11 cellular contexts compared by ENCODE assay signal in genomic region chr1:215081566-215082531, GRCh38. TPM values are rescaled to one million over a fixed set of nuclear protein-coding genes. Genes with fewer than 3 reads are reported as not detected.
DNase-seq lines count a peak whose midpoint lies in the region; ATAC-seq and TF ChIP-seq lines count a peak whose summit lies in the region.
"Had no signal": no experiment of that assay in that cellular context is flagged by ENCODE, and none has a peak within 500 bp of the region (broad histone marks: within the 10 kb centered on the region; RNA-seq: fewer than 3 reads in every experiment).

No MANE protein-coding gene starts in this region.

- H3K4me3 Mint-ChIP-seq in type B pancreatic cell, result peak overlapping the region; percentile 88

- H3K9me3 Mint-ChIP-seq in type B pancreatic cell, result peaks cover 2% of the 10 kb centered on the region

- DNase-seq in cardiac muscle cell (ENCODE audit: low read depth in 1 of 2, low spot score in 1 of 2) (peak in 1 of 2 donors; percentile 5), Right ventricle myocardium inferior (ENCODE audit: missing footprints) (no peak), type B pancreatic cell (ENCODE audit: extremely low spot score, unreplicated experiment) (no peak), NCI-H1105 treated with DMSO at 0.1 percent for 48 hours (lab: John Stamatoyannopoulos, UW) (no peak), superior temporal gyrus (ENCODE audit: extremely low spot score) (no peak), aorta (no peak)
- DNase-seq: activated effector memory CD4-positive, alpha-beta T cell treated with Interleukin-2 at 50 U/mL for 16 hours; hippocampal formation had no signal

- H3K4me3 ChIP-seq in cardiac muscle cell, result peak overlapping the region; percentile 44
- H3K4me3 ChIP-seq in ectodermal cell (ENCODE audit: insufficient read depth, low read depth, low read length), result peak overlapping the region; percentile 44
- H3K4me3 ChIP-seq in mesodermal cell (ENCODE audit: extremely low read depth, insufficient read depth, low read length, poor library complexity, severe bottlenecking), result peak overlapping the region; percentile 29
- no peak overlapping the region for H3K4me3 ChIP-seq in aorta (ENCODE audit: low read length in 2 of 2)
- H3K4me3 ChIP-seq: BLaER1 had no signal

- H3K27me3 ChIP-seq in cardiac muscle cell (peaks cover 99% of the 10 kb centered on the region), ectodermal cell (ENCODE audit: control insufficient read depth, insufficient read depth, low read length, poor library complexity, severe bottlenecking) (peaks cover 80% of the 10 kb centered on the region), aorta (ENCODE audit: control insufficient read depth in 1 of 2, insufficient read depth in 2 of 2, low read length in 1 of 2) (peaks cover 0 to 2% of the 10 kb centered on the region in 2 donors)
- H3K27me3 ChIP-seq: BLaER1 had no signal

- H3K27ac ChIP-seq in cardiac muscle cell, result no peak overlapping the region
- no peak overlapping the region for H3K27ac ChIP-seq in ectodermal cell (ENCODE audit: insufficient read depth, low read depth, low read length, poor library complexity, severe bottlenecking)
- no peak overlapping the region for H3K27ac ChIP-seq in mesodermal cell (ENCODE audit: low read depth, low read length, severe bottlenecking)
- no peak overlapping the region for H3K27ac ChIP-seq in aorta (ENCODE audit: low read depth in 1 of 2, low read length in 2 of 2)
- H3K27ac ChIP-seq: BLaER1 had no signal

- intact Hi-C loops in Right ventricle myocardium inferior (cut with DNase I) (no loop called here), aorta (cut with DNase I) (no loop called here)

- no peaks in the 10 kb centered on the region for H3K36me3 ChIP-seq in cardiac muscle cell
- H3K36me3 ChIP-seq in ectodermal cell (ENCODE audit: control insufficient read depth, insufficient read depth, low read length), result no peaks in the 10 kb centered on the region
- no peaks in the 10 kb centered on the region for H3K36me3 ChIP-seq in mesodermal cell (ENCODE audit: control insufficient read depth, insufficient read depth, low read length)
- H3K36me3 ChIP-seq in aorta (ENCODE audit: control insufficient read depth in 1 of 2, insufficient read depth in 2 of 2, low read length in 1 of 2), result no peaks in the 10 kb centered on the region
- H3K36me3 ChIP-seq: BLaER1 had no signal

- H3K36me3 Mint-ChIP-seq in type B pancreatic cell, result no peaks in the 10 kb centered on the region

- no peak for ATAC-seq in Right ventricle myocardium inferior
- ATAC-seq in aorta (ENCODE audit: low FRiP score), result no peak

- no peak overlapping the region for H3K27ac Mint-ChIP-seq in type B pancreatic cell

- WGBS in ectodermal cell, 2 experiments, result 2 to 3% methylated on average over 46 of the region's 46 CpGs
- 1% methylated on average over 27 to 34 of the region's 46 CpGs for WGBS in mesodermal cell (ENCODE audit: insufficient coverage in 2 of 2), 2 experiments
- 1 to 2% methylated on average over 46 of the region's 46 CpGs for WGBS in aorta, 2 donors

- H3K27me3 Mint-ChIP-seq in type B pancreatic cell, result peaks cover 76% of the 10 kb centered on the region

- H3K9me3 ChIP-seq in cardiac muscle cell (ENCODE audit: low read depth) (no peaks in the 10 kb centered on the region), ectodermal cell (ENCODE audit: control insufficient read depth, low read length) (no peaks in the 10 kb centered on the region), mesodermal cell (ENCODE audit: control insufficient read depth, low read length) (no peaks in the 10 kb centered on the region), aorta (ENCODE audit: control insufficient read depth, low read length) (no peaks in the 10 kb centered on the region)

- H3K4me1 Mint-ChIP-seq in type B pancreatic cell (ENCODE audit: unreplicated experiment), result peaks cover 13% of the 10 kb centered on the region

- no peak for TF ChIP-seq CTCF in cardiac muscle cell (IDR thresholded peaks at IDR 0.05; ENCODE audit: low read depth, low read length)
- TF ChIP-seq CTCF in type B pancreatic cell (conservative IDR thresholded peaks at IDR 0.05), result no peak

- no peaks in the 10 kb centered on the region for H3K4me1 ChIP-seq in cardiac muscle cell (ENCODE audit: low read depth)
- no peaks in the 10 kb centered on the region for H3K4me1 ChIP-seq in ectodermal cell (ENCODE audit: control insufficient read depth, insufficient read depth, low read length)
- H3K4me1 ChIP-seq in mesodermal cell (ENCODE audit: control insufficient read depth, insufficient read depth, low read length, poor library complexity, severe bottlenecking), result peaks cover 9% of the 10 kb centered on the region
- no peaks in the 10 kb centered on the region for H3K4me1 ChIP-seq in aorta (ENCODE audit: control insufficient read depth in 1 of 2, insufficient read depth in 2 of 2, low read length in 2 of 2)
- H3K4me1 ChIP-seq: BLaER1 had no signal

RNA-seq across cellular contexts. Expression of gene KCNK2, which starts 0.7 kb away (rescaled TPM):
- total RNA-seq in cardiac muscle cell (not detected in 2 replicates), Right ventricle myocardium inferior (0.05 TPM), type B pancreatic cell (ENCODE audit: low replicate concordance) (2.8 and 7.1 TPM in 2 replicates), aorta (10 to 100 TPM in 1 of 2 donors, 1 to 10 TPM in 1; 4.8 to 16.7 TPM)
- polyA plus RNA-seq in cardiac muscle cell (not detected in 2 replicates), aorta (1 to 10 TPM in 1 of 2 donors, not detected in 1; 2.5 TPM)
- polyA plus RNA-seq in ectodermal cell (2013, experiment 1 of 4), result 1.1 TPM
- polyA plus RNA-seq in ectodermal cell (2013, experiment 2 of 4), result 0.75 TPM
- 0.85 TPM for polyA plus RNA-seq in ectodermal cell (2013, experiment 3 of 4)
- 1.4 TPM for polyA plus RNA-seq in ectodermal cell (2013, experiment 4 of 4)
- 0.63 TPM for polyA plus RNA-seq in mesodermal cell (2013, experiment 1 of 2)
- 0.40 TPM for polyA plus RNA-seq in mesodermal cell (2013, experiment 2 of 2)

Comparison
In these comparisons a context has a peak if more than half of its experiments do, and no peak if none do; other contexts are left out.
1. H3K4me3 ChIP-seq: peak in cardiac muscle cell (single experiment), ectodermal cell (single experiment) and mesodermal cell (single experiment); none in aorta (0 of 2).